Comparison of ENCODE assay signal across 9 cellular contexts in the genomic region with DNA sequence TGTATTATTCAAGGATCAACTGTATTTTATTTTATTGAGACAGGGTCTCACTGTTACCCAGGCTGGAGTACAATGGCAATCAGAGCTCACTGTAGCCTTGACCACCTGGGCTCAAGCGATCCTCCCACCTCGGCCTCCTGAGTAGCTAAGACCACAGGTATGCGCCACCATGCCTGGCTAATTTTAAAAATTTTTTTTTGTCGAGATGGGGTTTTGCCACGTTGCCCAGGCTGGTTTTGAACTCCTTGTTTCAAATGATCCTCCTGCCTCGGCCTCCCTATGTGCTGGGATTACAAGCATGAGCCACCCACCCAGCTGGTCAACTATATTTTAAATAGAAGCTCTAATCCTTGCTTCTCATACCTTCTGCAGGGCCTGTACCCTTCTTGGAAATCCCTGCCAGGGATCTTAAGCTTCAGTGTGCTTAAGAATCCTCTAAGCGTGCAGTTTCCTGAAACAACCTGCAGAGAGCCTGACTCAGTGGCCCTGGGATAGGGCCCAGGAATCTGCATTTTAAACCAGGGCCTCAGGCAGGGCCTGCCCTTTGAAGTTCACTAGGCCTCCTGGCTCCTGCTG. TPM values are rescaled to one million over a fixed set of nuclear protein-coding genes. Genes with fewer than 3 reads are reported as not detected.
DNase-seq lines count a peak whose midpoint lies in the region; ATAC-seq and TF ChIP-seq lines count a peak whose summit lies in the region.
"Had no signal": no experiment of that assay in that cellular context is flagged by ENCODE, and none has a peak within 500 bp of the region (broad histone marks: within the 10 kb centered on the region; RNA-seq: fewer than 3 reads in every experiment).

No MANE protein-coding gene starts in this region.

- peaks cover 3% of the 10 kb centered on the region for H3K27me3 Mint-ChIP-seq in activated naive CD8-positive, alpha-beta T cell treated with anti-CD3 and anti-CD28 coated beads for 36 hours
- H3K27me3 Mint-ChIP-seq in mesothelial cell of epicardium (ENCODE audit: low read depth) (no peaks in the 10 kb centered on the region), WTC11 (ENCODE audit: low read depth) (no peaks in the 10 kb centered on the region)

- H3K27ac Mint-ChIP-seq in activated naive CD8-positive, alpha-beta T cell treated with anti-CD3 and anti-CD28 coated beads for 36 hours, result peak overlapping the region; percentile 99
- H3K27ac Mint-ChIP-seq in mesothelial cell of epicardium (peak overlapping the region; percentile 25), WTC11 (no peak overlapping the region)

- peak overlapping the region in 9 of 10 donors; percentile 29 to 96 (median 84) for H3K27ac ChIP-seq in heart right ventricle
- H3K27ac ChIP-seq in upper lobe of right lung, result peak overlapping the region; percentile 96
- H3K27ac ChIP-seq: C4-2B had no signal

- H3K36me3 ChIP-seq in heart right ventricle (peaks cover 0 to 24% (median under 1%) of the 10 kb centered on the region in 9 donors), upper lobe of right lung (peaks cover 13% of the 10 kb centered on the region)

- H3K4me3 ChIP-seq in heart right ventricle (peak overlapping the region in 4 of 10 donors; percentile 20 to 71 (median 32)), upper lobe of right lung (peak overlapping the region; percentile 10)

- CTCF ChIA-PET in WTC11 (lab: Charles Lee), result interaction anchor here (0.9 to 2.6 kb wide), 7 partner anchors 10 to 277 kb away, joined by 3 to 8 read pairs (median 6); no protein-coding TSS in a partner anchor

- POLR2A ChIA-PET in WTC11 (lab: Charles Lee), result interaction anchor here (1.2 kb wide), 1 partner anchor 12 kb away, joined by 5 read pairs; no protein-coding TSS in a partner anchor

- intact Hi-C loops in heart right ventricle (cut with DNase I) (loop anchor here in 2 of 10 donors (5.0 to 10.0 kb wide), 2 partner anchors 48 to 200 kb away; a partner anchor contains a TSS), left cardiac atrium (cut with DNase I) (no loop called here), upper lobe of right lung (cut with DNase I) (no loop called here)

- no peak for DNase-seq in heart right ventricle
- DNase-seq in left cardiac atrium, result no peak
- no peak for DNase-seq in activated naive CD8-positive, alpha-beta T cell treated with anti-CD3 and anti-CD28 coated beads for 36 hours
- no peak for DNase-seq in mesothelial cell of epicardium (ENCODE audit: low spot score in 2 of 2, unreplicated experiment in 2 of 2)
- DNase-seq in upper lobe of right lung, result no peak
- no peak for DNase-seq in WTC11 (ENCODE audit: low spot score)

- H3K4me1 ChIP-seq in heart right ventricle (peaks cover 17 to 91% (median 73%) of the 10 kb centered on the region in 9 donors), upper lobe of right lung (peaks cover 75% of the 10 kb centered on the region)

- peak overlapping the region; percentile 98 for H3K4me3 Mint-ChIP-seq in activated naive CD8-positive, alpha-beta T cell treated with anti-CD3 and anti-CD28 coated beads for 36 hours
- H3K4me3 Mint-ChIP-seq in mesothelial cell of epicardium, result no peak overlapping the region
- H3K4me3 Mint-ChIP-seq in WTC11, result no peak overlapping the region

- H3K27me3 ChIP-seq in heart right ventricle, result no peaks in the 10 kb centered on the region
- H3K27me3 ChIP-seq in upper lobe of right lung, result no peaks in the 10 kb centered on the region

- WGBS in heart right ventricle, 2 donors, result 87 to 88% methylated on average over 7 of the region's 7 CpGs

- H3K9me3 ChIP-seq in heart right ventricle (no peaks in the 10 kb centered on the region), upper lobe of right lung (no peaks in the 10 kb centered on the region)

- peaks cover 52% of the 10 kb centered on the region for H3K4me1 Mint-ChIP-seq in activated naive CD8-positive, alpha-beta T cell treated with anti-CD3 and anti-CD28 coated beads for 36 hours
- H3K4me1 Mint-ChIP-seq in mesothelial cell of epicardium, result peaks cover 40% of the 10 kb centered on the region
- peaks cover 84% of the 10 kb centered on the region for H3K4me1 Mint-ChIP-seq in WTC11

- TF ChIP-seq CTCF in heart right ventricle (IDR thresholded peaks at IDR 0.05), result no peak
- TF ChIP-seq CTCF in mesothelial cell of epicardium (IDR thresholded peaks at IDR 0.05; ENCODE audit: unreplicated experiment), result no peak
- no peak for TF ChIP-seq CTCF in upper lobe of right lung (IDR thresholded peaks at IDR 0.05)
- no peak for TF ChIP-seq CTCF in WTC11 (IDR thresholded peaks at IDR 0.05)

- H3K36me3 Mint-ChIP-seq in activated naive CD8-positive, alpha-beta T cell treated with anti-CD3 and anti-CD28 coated beads for 36 hours, result peaks cover 89% of the 10 kb centered on the region
- H3K36me3 Mint-ChIP-seq in mesothelial cell of epicardium, result peaks cover 3% of the 10 kb centered on the region
- peaks cover 3% of the 10 kb centered on the region for H3K36me3 Mint-ChIP-seq in WTC11

- no peaks in the 10 kb centered on the region for H3K9me3 Mint-ChIP-seq in activated naive CD8-positive, alpha-beta T cell treated with anti-CD3 and anti-CD28 coated beads for 36 hours
- H3K9me3 Mint-ChIP-seq in mesothelial cell of epicardium, result no peaks in the 10 kb centered on the region
- H3K9me3 Mint-ChIP-seq in WTC11, result no peaks in the 10 kb centered on the region

- ATAC-seq in heart right ventricle (no peak), left cardiac atrium (no peak), upper lobe of right lung (no peak), HG03175 (IDR thresholded peaks at IDR 0.05; ENCODE audit: unreplicated experiment) (no peak), WTC11 (no peak), GM21367 (IDR thresholded peaks at IDR 0.05; ENCODE audit: unreplicated experiment) (no peak)

TF ChIP-seq in WTC11, 78 proteins besides CTCF, POLR2A, EP300 and RAD21:
- TF ChIP-seq JAZF1 (CRISPR knock-in tag; IDR thresholded peaks at IDR 0.05), result no peak
- TF ChIP-seq TCF7 (CRISPR knock-in tag; IDR thresholded peaks at IDR 0.05; ENCODE audit: low read depth), result no peak
- TF ChIP-seq, protein P1, sequence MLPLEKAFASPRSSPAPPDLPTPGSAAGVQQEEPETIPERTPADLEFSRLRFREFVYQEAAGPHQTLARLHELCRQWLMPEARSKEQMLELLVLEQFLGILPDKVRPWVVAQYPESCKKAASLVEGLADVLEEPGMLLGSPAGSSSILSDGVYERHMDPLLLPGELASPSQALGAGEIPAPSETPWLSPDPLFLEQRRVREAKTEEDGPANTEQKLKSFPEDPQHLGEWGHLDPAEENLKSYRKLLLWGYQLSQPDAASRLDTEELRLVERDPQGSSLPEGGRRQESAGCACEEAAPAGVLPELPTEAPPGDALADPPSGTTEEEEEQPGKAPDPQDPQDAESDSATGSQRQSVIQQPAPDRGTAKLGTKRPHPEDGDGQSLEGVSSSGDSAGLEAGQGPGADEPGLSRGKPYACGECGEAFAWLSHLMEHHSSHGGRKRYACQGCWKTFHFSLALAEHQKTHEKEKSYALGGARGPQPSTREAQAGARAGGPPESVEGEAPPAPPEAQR (CRISPR knock-in tag; IDR thresholded peaks at IDR 0.05), result no peak
- TF ChIP-seq, protein P2, sequence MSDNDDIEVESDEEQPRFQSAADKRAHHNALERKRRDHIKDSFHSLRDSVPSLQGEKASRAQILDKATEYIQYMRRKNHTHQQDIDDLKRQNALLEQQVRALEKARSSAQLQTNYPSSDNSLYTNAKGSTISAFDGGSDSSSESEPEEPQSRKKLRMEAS (CRISPR knock-in tag; IDR thresholded peaks at IDR 0.05), result no peak
- no peak for TF ChIP-seq OVOL2 (CRISPR knock-in tag; IDR thresholded peaks at IDR 0.05; ENCODE audit: borderline replicate concordance)
- TF ChIP-seq SP1 (CRISPR knock-in tag; conservative IDR thresholded peaks at IDR 0.05), result no peak
- TF ChIP-seq, protein P3, sequence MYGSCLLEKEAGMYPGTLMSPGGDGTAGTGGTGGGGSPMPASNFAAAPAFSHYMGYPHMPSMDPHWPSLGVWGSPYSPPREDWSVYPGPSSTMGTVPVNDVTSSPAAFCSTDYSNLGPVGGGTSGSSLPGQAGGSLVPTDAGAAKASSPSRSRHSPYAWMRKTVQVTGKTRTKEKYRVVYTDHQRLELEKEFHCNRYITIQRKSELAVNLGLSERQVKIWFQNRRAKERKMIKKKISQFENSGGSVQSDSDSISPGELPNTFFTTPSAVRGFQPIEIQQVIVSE (CRISPR knock-in tag; IDR thresholded peaks at IDR 0.05; ENCODE audit: borderline replicate concordance), result no peak
- TF ChIP-seq, protein P4, sequence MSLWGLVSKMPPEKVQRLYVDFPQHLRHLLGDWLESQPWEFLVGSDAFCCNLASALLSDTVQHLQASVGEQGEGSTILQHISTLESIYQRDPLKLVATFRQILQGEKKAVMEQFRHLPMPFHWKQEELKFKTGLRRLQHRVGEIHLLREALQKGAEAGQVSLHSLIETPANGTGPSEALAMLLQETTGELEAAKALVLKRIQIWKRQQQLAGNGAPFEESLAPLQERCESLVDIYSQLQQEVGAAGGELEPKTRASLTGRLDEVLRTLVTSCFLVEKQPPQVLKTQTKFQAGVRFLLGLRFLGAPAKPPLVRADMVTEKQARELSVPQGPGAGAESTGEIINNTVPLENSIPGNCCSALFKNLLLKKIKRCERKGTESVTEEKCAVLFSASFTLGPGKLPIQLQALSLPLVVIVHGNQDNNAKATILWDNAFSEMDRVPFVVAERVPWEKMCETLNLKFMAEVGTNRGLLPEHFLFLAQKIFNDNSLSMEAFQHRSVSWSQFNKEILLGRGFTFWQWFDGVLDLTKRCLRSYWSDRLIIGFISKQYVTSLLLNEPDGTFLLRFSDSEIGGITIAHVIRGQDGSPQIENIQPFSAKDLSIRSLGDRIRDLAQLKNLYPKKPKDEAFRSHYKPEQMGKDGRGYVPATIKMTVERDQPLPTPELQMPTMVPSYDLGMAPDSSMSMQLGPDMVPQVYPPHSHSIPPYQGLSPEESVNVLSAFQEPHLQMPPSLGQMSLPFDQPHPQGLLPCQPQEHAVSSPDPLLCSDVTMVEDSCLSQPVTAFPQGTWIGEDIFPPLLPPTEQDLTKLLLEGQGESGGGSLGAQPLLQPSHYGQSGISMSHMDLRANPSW (CRISPR knock-in tag; conservative IDR thresholded peaks at IDR 0.05; ENCODE audit: low read depth), result no peak
- TF ChIP-seq ETV6 (CRISPR knock-in tag; IDR thresholded peaks at IDR 0.05), result no peak

RNA-seq across cellular contexts. Expression of a gene that starts 2.9 kb away (rescaled TPM):
- total RNA-seq in heart right ventricle (10 to 100 TPM in 1 of 10 donors, 1 to 10 TPM in 9; 2.7 to 20.5 (median 4.6) TPM), left cardiac atrium (10 to 100 TPM in 1 of 2 donors, 1 to 10 TPM in 1; 9.1 to 13.0 TPM), mesothelial cell of epicardium (19.6 to 24.0 TPM (median 23.1 TPM) in 3 replicates), upper lobe of right lung (54.7 TPM), WTC11 (2021) (26.0 to 29.3 TPM (median 27.5 TPM) in 3 replicates)
- polyA plus RNA-seq in heart right ventricle, result 1 to 10 TPM; 3.7 to 7.1 TPM
- 100 to 1,000 TPM; 129 to 130 TPM for total RNA-seq in activated naive CD8-positive, alpha-beta T cell treated with anti-CD3 and anti-CD28 coated beads for 36 hours

RNA-seq across cellular contexts. Expression of a gene that starts 55.3 kb away (rescaled TPM):
- total RNA-seq in heart right ventricle (not detected), left cardiac atrium (1 to 10 TPM in 1 of 2 donors, not detected in 1; 1.6 TPM), mesothelial cell of epicardium (not detected in 3 replicates), upper lobe of right lung (3.9 TPM), WTC11 (2021) (0.73 to 1.6 TPM (median 1.0 TPM) in 3 replicates)
- under 1 TPM in 1 of 2 donors, not detected in 1; 0.44 TPM for polyA plus RNA-seq in heart right ventricle
- total RNA-seq in activated naive CD8-positive, alpha-beta T cell treated with anti-CD3 and anti-CD28 coated beads for 36 hours, result not detected
